In genomic region chr20:62717933-62718332, GRCh38 we compare ENCODE assay signal across 27 cellular contexts. TPM values are rescaled to one million over a fixed set of nuclear protein-coding genes. Genes with fewer than 3 reads are reported as not detected.
"Had no signal": no experiment of that assay in that cellular context is flagged by ENCODE, and none has a peak within 500 bp of the region (broad histone marks: within the 10 kb centered on the region; RNA-seq: fewer than 3 reads in every experiment).

No MANE protein-coding gene starts in this region.

- H3K27me3 Mint-ChIP-seq: activated naive CD8-positive, alpha-beta T cell; naive thymus-derived CD8-positive, alpha-beta T cell had no signal

- H3K27me3 ChIP-seq: ascending aorta, brain microvascular endothelial cell, ovary, right lobe of liver, testis, vagina had no signal

- H3K36me3 ChIP-seq: adrenal gland, ascending aorta, brain microvascular endothelial cell, neural progenitor cell, ovary, prostate gland, right lobe of liver, vagina had no signal

- ATAC-seq: activated T-cell treated with anti-CD3 and anti-CD28 coated beads, Interleukin-2, amount 50 U/mL, for 4 hours; foreskin keratinocyte; left lobe of liver; naive thymus-derived CD8-positive, alpha-beta T cell; right lobe of liver; stimulated activated effector memory CD8-positive, alpha-beta T cell treated with anti-CD3 and anti-CD28 coated beads, Interleukin-12 subunit alpha, Interleukin-12 subunit beta, amount 100 ng/mL, for 72 hours had no signal

- H3K4me3 Mint-ChIP-seq: activated naive CD8-positive, alpha-beta T cell; activated T-cell treated with anti-CD3 and anti-CD28 coated beads, Interleukin-2, amount 50 U/mL, for 4 hours; neural progenitor cell; stimulated activated effector memory CD8-positive, alpha-beta T cell treated with anti-CD3 and anti-CD28 coated beads, Interleukin-12 subunit alpha, Interleukin-12 subunit beta, amount 100 ng/mL, for 72 hours; type B pancreatic cell had no signal

- H3K27ac Mint-ChIP-seq: activated naive CD8-positive, alpha-beta T cell; activated T-helper 2 cell treated with anti-CD3 and anti-CD28 coated beads, Interferon-gamma antibody, Interleukin-2, Interleukin-4, amounts not matched to agents 10 μg/mL and 5 μg/mL and 100 μg/mL, durations not matched to agents 14 hours and 24 hours and 36 hours; neural progenitor cell; type B pancreatic cell had no signal

- H3K9ac ChIP-seq: neural progenitor cell had no signal

- H3K27ac ChIP-seq: adrenal gland, ascending aorta, brain microvascular endothelial cell, foreskin keratinocyte, neural progenitor cell, ovary, prostate gland, right lobe of liver, testis, vagina had no signal

- H3K36me3 Mint-ChIP-seq: neural progenitor cell; stimulated activated effector memory CD8-positive, alpha-beta T cell treated with anti-CD3 and anti-CD28 coated beads, Interleukin-12 subunit alpha, Interleukin-12 subunit beta, amount 100 ng/mL, for 72 hours had no signal

- H3K4me1 ChIP-seq: adrenal gland, ascending aorta, foreskin keratinocyte, neural progenitor cell, prostate gland, right lobe of liver, testis, vagina had no signal

- DNase-seq: activated CD4-positive, alpha-beta T cell treated with anti-CD3 and anti-CD28 coated beads, Interleukin-2, amount 50 U/mL, for 4 hours; activated CD8-positive, alpha-beta memory T cell treated with anti-CD3 and anti-CD28 coated beads for 24 hours; activated CD8-positive, alpha-beta memory T cell treated with anti-CD3 and anti-CD28 coated beads, Interleukin-2, amount 50 U/mL, for 4 hours; activated naive CD4-positive, alpha-beta T cell; activated T-cell treated with anti-CD3 and anti-CD28 coated beads, Interleukin-2, amount 50 U/mL, for 4 hours; adrenal gland; brain microvascular endothelial cell; caudate nucleus; dermis blood vessel endothelial cell; effector CD8-positive, alpha-beta T cell; erythroblast; foreskin keratinocyte; naive thymus-derived CD8-positive, alpha-beta T cell; ovary; small intestine; stimulated activated CD4-positive, alpha-beta T cell treated with anti-CD3 and anti-CD28 coated beads, Interleukin-2, amount 100 ng/mL, for 24 hours; testis had no signal

- H3K4me3 ChIP-seq: adrenal gland, ascending aorta, neural progenitor cell, ovary, prostate gland, right lobe of liver, testis, vagina had no signal

RNA-seq across cellular contexts. Expression of gene NTSR1, which starts 9.3 kb away (rescaled TPM):
- total RNA-seq: activated T-helper 2 cell treated with anti-CD3 and anti-CD28 coated beads, Interferon-gamma antibody, Interleukin-2, Interleukin-4, amounts not matched to agents 10 μg/mL and 5 μg/mL and 100 μg/mL, durations not matched to agents 14 hours and 24 hours and 36 hours; ascending aorta; dermis blood vessel endothelial cell; naive thymus-derived CD8-positive, alpha-beta T cell had no signal
